Comparison of ENCODE assay signal across 1 cellular context in the genomic region with DNA sequence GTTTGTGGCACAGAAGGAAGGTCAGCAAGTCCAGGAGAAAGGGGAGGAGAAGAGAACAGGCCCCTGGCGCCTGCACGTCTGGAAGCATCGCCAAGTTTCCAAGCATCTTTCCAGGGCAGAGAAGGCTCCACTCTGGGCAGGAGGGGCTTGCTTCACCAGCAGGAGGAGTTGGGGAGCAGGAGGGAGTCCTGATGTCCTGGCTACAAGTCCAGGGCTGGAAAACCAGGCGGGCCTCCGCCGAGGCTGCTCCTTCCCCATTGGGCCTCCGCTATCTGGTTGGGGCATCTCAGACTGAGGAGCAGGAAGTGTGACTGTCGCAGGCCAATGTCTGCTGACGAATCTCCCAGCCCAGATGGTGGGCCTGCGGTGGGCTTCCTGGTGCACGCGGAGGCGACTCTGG.
TF ChIP-seq lines count a peak whose summit lies in the region.

No MANE protein-coding gene starts in this region.

TF ChIP-seq in HepG2, 621 proteins besides CTCF, POLR2A, EP300 and RAD21 (continued from another document):
- TF ChIP-seq KDM1A (CRISPR knock-in tag; IDR thresholded peaks at IDR 0.05) (no peak), MYNN (CRISPR knock-in tag; IDR thresholded peaks at IDR 0.05; ENCODE audit: low read depth) (no peak), CAMTA2 (CRISPR knock-in tag; IDR thresholded peaks at IDR 0.05; ENCODE audit: borderline replicate concordance) (no peak), ZNF83 (CRISPR knock-in tag; IDR thresholded peaks at IDR 0.05; ENCODE audit: borderline replicate concordance) (no peak), ZNF768 (CRISPR knock-in tag; IDR thresholded peaks at IDR 0.05) (0 out of 2 replicates have a peak, but pooled peaks have one; percentile 14), SMAD3 (CRISPR knock-in tag; IDR thresholded peaks at IDR 0.05) (no peak), KDM5B (CRISPR knock-in tag; IDR thresholded peaks at IDR 0.05; ENCODE audit: borderline replicate concordance) (peak; percentile 50; the same call in 1 of the 2 replicates), ZNF891 (CRISPR knock-in tag; IDR thresholded peaks at IDR 0.05) (0 out of 2 replicates have a peak, but pooled peaks have one; percentile 49), MAFG (CRISPR knock-in tag; IDR thresholded peaks at IDR 0.05) (no peak), SP5 (CRISPR knock-in tag; IDR thresholded peaks at IDR 0.05; ENCODE audit: borderline replicate concordance, low read depth) (no peak), STAG1 (CRISPR knock-in tag; IDR thresholded peaks at IDR 0.05) (peak; percentile 30), TBX3 (IDR thresholded peaks at IDR 0.05; ENCODE audit: borderline replicate concordance) (no peak)
- TF ChIP-seq, protein P1, sequence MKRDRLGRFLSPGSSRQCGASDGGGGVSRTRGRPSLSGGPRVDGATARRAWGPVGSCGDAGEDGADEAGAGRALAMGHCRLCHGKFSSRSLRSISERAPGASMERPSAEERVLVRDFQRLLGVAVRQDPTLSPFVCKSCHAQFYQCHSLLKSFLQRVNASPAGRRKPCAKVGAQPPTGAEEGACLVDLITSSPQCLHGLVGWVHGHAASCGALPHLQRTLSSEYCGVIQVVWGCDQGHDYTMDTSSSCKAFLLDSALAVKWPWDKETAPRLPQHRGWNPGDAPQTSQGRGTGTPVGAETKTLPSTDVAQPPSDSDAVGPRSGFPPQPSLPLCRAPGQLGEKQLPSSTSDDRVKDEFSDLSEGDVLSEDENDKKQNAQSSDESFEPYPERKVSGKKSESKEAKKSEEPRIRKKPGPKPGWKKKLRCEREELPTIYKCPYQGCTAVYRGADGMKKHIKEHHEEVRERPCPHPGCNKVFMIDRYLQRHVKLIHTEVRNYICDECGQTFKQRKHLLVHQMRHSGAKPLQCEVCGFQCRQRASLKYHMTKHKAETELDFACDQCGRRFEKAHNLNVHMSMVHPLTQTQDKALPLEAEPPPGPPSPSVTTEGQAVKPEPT (CRISPR knock-in tag; IDR thresholded peaks at IDR 0.05; ENCODE audit: low read depth): no peak
- TF ChIP-seq, protein P2, sequence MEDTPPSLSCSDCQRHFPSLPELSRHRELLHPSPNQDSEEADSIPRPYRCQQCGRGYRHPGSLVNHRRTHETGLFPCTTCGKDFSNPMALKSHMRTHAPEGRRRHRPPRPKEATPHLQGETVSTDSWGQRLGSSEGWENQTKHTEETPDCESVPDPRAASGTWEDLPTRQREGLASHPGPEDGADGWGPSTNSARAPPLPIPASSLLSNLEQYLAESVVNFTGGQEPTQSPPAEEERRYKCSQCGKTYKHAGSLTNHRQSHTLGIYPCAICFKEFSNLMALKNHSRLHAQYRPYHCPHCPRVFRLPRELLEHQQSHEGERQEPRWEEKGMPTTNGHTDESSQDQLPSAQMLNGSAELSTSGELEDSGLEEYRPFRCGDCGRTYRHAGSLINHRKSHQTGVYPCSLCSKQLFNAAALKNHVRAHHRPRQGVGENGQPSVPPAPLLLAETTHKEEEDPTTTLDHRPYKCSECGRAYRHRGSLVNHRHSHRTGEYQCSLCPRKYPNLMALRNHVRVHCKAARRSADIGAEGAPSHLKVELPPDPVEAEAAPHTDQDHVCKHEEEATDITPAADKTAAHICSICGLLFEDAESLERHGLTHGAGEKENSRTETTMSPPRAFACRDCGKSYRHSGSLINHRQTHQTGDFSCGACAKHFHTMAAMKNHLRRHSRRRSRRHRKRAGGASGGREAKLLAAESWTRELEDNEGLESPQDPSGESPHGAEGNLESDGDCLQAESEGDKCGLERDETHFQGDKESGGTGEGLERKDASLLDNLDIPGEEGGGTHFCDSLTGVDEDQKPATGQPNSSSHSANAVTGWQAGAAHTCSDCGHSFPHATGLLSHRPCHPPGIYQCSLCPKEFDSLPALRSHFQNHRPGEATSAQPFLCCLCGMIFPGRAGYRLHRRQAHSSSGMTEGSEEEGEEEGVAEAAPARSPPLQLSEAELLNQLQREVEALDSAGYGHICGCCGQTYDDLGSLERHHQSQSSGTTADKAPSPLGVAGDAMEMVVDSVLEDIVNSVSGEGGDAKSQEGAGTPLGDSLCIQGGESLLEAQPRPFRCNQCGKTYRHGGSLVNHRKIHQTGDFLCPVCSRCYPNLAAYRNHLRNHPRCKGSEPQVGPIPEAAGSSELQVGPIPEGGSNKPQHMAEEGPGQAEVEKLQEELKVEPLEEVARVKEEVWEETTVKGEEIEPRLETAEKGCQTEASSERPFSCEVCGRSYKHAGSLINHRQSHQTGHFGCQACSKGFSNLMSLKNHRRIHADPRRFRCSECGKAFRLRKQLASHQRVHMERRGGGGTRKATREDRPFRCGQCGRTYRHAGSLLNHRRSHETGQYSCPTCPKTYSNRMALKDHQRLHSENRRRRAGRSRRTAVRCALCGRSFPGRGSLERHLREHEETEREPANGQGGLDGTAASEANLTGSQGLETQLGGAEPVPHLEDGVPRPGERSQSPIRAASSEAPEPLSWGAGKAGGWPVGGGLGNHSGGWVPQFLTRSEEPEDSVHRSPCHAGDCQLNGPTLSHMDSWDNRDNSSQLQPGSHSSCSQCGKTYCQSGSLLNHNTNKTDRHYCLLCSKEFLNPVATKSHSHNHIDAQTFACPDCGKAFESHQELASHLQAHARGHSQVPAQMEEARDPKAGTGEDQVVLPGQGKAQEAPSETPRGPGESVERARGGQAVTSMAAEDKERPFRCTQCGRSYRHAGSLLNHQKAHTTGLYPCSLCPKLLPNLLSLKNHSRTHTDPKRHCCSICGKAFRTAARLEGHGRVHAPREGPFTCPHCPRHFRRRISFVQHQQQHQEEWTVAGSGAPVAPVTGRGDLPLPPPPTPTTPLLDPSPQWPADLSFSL (CRISPR knock-in tag; IDR thresholded peaks at IDR 0.05): 0 out of 2 replicates have a peak, but pooled peaks have one; percentile 23
- TF ChIP-seq, protein P3, sequence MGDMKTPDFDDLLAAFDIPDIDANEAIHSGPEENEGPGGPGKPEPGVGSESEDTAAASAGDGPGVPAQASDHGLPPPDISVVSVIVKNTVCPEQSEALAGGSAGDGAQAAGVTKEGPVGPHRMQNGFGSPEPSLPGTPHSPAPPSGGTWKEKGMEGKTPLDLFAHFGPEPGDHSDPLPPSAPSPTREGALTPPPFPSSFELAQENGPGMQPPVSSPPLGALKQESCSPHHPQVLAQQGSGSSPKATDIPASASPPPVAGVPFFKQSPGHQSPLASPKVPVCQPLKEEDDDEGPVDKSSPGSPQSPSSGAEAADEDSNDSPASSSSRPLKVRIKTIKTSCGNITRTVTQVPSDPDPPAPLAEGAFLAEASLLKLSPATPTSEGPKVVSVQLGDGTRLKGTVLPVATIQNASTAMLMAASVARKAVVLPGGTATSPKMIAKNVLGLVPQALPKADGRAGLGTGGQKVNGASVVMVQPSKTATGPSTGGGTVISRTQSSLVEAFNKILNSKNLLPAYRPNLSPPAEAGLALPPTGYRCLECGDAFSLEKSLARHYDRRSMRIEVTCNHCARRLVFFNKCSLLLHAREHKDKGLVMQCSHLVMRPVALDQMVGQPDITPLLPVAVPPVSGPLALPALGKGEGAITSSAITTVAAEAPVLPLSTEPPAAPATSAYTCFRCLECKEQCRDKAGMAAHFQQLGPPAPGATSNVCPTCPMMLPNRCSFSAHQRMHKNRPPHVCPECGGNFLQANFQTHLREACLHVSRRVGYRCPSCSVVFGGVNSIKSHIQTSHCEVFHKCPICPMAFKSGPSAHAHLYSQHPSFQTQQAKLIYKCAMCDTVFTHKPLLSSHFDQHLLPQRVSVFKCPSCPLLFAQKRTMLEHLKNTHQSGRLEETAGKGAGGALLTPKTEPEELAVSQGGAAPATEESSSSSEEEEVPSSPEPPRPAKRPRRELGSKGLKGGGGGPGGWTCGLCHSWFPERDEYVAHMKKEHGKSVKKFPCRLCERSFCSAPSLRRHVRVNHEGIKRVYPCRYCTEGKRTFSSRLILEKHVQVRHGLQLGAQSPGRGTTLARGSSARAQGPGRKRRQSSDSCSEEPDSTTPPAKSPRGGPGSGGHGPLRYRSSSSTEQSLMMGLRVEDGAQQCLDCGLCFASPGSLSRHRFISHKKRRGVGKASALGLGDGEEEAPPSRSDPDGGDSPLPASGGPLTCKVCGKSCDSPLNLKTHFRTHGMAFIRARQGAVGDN (CRISPR knock-in tag; IDR thresholded peaks at IDR 0.05): peak; percentile 32; the same call in 1 of the 2 replicates
- TF ChIP-seq, protein P4, sequence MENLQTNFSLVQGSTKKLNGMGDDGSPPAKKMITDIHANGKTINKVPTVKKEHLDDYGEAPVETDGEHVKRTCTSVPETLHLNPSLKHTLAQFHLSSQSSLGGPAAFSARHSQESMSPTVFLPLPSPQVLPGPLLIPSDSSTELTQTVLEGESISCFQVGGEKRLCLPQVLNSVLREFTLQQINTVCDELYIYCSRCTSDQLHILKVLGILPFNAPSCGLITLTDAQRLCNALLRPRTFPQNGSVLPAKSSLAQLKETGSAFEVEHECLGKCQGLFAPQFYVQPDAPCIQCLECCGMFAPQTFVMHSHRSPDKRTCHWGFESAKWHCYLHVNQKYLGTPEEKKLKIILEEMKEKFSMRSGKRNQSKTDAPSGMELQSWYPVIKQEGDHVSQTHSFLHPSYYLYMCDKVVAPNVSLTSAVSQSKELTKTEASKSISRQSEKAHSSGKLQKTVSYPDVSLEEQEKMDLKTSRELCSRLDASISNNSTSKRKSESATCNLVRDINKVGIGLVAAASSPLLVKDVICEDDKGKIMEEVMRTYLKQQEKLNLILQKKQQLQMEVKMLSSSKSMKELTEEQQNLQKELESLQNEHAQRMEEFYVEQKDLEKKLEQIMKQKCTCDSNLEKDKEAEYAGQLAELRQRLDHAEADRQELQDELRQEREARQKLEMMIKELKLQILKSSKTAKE (CRISPR knock-in tag; IDR thresholded peaks at IDR 0.05; ENCODE audit: borderline replicate concordance): no peak
- TF ChIP-seq, protein P5, sequence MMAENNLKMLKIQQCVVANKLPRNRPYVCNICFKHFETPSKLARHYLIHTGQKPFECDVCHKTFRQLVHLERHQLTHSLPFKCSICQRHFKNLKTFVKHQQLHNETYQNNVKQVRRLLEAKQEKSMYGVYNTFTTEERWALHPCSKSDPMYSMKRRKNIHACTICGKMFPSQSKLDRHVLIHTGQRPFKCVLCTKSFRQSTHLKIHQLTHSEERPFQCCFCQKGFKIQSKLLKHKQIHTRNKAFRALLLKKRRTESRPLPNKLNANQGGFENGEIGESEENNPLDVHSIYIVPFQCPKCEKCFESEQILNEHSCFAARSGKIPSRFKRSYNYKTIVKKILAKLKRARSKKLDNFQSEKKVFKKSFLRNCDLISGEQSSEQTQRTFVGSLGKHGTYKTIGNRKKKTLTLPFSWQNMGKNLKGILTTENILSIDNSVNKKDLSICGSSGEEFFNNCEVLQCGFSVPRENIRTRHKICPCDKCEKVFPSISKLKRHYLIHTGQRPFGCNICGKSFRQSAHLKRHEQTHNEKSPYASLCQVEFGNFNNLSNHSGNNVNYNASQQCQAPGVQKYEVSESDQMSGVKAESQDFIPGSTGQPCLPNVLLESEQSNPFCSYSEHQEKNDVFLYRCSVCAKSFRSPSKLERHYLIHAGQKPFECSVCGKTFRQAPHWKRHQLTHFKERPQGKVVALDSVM (CRISPR knock-in tag; IDR thresholded peaks at IDR 0.05): peak; percentile 66; the same call in 1 of the 2 replicates
- TF ChIP-seq, protein P6, sequence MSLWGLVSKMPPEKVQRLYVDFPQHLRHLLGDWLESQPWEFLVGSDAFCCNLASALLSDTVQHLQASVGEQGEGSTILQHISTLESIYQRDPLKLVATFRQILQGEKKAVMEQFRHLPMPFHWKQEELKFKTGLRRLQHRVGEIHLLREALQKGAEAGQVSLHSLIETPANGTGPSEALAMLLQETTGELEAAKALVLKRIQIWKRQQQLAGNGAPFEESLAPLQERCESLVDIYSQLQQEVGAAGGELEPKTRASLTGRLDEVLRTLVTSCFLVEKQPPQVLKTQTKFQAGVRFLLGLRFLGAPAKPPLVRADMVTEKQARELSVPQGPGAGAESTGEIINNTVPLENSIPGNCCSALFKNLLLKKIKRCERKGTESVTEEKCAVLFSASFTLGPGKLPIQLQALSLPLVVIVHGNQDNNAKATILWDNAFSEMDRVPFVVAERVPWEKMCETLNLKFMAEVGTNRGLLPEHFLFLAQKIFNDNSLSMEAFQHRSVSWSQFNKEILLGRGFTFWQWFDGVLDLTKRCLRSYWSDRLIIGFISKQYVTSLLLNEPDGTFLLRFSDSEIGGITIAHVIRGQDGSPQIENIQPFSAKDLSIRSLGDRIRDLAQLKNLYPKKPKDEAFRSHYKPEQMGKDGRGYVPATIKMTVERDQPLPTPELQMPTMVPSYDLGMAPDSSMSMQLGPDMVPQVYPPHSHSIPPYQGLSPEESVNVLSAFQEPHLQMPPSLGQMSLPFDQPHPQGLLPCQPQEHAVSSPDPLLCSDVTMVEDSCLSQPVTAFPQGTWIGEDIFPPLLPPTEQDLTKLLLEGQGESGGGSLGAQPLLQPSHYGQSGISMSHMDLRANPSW (CRISPR knock-in tag; IDR thresholded peaks at IDR 0.05; ENCODE audit: borderline replicate concordance): no peak
- TF ChIP-seq, protein P7, sequence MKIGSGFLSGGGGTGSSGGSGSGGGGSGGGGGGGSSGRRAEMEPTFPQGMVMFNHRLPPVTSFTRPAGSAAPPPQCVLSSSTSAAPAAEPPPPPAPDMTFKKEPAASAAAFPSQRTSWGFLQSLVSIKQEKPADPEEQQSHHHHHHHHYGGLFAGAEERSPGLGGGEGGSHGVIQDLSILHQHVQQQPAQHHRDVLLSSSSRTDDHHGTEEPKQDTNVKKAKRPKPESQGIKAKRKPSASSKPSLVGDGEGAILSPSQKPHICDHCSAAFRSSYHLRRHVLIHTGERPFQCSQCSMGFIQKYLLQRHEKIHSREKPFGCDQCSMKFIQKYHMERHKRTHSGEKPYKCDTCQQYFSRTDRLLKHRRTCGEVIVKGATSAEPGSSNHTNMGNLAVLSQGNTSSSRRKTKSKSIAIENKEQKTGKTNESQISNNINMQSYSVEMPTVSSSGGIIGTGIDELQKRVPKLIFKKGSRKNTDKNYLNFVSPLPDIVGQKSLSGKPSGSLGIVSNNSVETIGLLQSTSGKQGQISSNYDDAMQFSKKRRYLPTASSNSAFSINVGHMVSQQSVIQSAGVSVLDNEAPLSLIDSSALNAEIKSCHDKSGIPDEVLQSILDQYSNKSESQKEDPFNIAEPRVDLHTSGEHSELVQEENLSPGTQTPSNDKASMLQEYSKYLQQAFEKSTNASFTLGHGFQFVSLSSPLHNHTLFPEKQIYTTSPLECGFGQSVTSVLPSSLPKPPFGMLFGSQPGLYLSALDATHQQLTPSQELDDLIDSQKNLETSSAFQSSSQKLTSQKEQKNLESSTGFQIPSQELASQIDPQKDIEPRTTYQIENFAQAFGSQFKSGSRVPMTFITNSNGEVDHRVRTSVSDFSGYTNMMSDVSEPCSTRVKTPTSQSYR (CRISPR knock-in tag; IDR thresholded peaks at IDR 0.05; ENCODE audit: borderline replicate concordance): no peak
- TF ChIP-seq, protein P8, sequence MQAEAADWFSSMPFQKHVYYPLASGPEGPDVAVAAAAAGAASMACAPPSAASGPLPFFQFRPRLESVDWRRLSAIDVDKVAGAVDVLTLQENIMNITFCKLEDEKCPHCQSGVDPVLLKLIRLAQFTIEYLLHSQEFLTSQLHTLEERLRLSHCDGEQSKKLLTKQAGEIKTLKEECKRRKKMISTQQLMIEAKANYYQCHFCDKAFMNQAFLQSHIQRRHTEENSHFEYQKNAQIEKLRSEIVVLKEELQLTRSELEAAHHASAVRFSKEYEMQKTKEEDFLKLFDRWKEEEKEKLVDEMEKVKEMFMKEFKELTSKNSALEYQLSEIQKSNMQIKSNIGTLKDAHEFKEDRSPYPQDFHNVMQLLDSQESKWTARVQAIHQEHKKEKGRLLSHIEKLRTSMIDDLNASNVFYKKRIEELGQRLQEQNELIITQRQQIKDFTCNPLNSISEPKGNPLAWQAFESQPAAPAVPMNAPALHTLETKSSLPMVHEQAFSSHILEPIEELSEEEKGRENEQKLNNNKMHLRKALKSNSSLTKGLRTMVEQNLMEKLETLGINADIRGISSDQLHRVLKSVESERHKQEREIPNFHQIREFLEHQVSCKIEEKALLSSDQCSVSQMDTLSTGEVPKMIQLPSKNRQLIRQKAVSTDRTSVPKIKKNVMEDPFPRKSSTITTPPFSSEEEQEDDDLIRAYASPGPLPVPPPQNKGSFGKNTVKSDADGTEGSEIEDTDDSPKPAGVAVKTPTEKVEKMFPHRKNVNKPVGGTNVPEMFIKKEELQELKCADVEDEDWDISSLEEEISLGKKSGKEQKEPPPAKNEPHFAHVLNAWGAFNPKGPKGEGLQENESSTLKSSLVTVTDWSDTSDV (CRISPR knock-in tag; IDR thresholded peaks at IDR 0.05): no peak
